In the genomic region with DNA sequence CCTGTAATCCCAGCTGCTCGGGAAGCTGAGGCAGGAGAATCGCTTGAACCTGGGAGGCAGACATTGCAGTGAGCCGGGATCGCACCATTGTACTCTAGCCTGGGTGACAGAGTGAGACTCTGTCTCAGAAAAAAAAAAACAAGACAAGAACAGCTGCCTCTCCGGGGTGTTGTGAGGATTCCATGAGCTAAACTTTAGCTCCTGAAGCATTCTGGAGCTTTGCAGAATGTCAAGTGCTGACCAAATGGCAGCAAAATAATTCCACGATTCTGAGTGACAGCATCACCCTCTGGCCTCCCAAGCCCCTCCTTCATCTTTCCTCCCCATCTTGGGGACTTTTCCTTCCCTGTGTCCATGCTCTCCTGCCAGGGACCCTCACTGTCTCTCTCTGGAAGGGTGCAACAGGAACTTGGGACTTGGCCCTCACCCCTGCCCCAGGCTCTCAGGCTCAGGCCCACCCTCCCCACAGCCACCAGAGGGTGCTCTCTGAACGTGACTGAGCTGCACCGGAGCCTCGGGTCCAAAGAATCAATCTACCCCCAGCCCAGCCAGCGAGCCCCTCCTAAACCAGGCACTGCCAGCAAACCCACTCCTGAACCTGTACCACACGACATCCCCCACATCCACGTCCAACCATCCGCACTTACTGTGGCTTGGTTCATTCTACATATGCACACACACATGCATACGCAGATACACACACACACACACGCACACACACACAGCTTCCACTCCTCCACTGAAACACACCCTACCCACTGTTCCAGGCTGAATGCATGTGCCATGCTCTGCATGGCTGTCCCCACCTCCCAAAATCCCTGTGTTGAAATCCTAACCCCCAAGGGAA, we compare ENCODE assay signal across 9 cellular contexts. TPM values are rescaled to one million over a fixed set of nuclear protein-coding genes. Genes with fewer than 3 reads are reported as not detected.
DNase-seq lines count a peak whose midpoint lies in the region; ATAC-seq lines count a peak whose summit lies in the region.
"Had no signal": no experiment of that assay in that cellular context is flagged by ENCODE, and none has a peak within 500 bp of the region (broad histone marks: within the 10 kb centered on the region; RNA-seq: fewer than 3 reads in every experiment).

No MANE protein-coding gene starts in this region.

- H3K27me3 ChIP-seq in thymus (ENCODE audit: control insufficient read depth, insufficient read depth): no peaks in the 10 kb centered on the region

- peak overlapping the region in 4 of 6 donors; percentile 8 to 88 (median 66) for H3K27ac Mint-ChIP-seq in naive B cell

- peak overlapping the region in 4 of 8 donors; percentile 18 to 59 (median 42) for H3K4me3 Mint-ChIP-seq in naive B cell

- peak in 1 of 2 donors; percentile 73 for ATAC-seq in naive B cell (ENCODE audit: low read depth in 2 of 2)
- ATAC-seq in HG02981 (IDR thresholded peaks at IDR 0.05; ENCODE audit: unreplicated experiment): no peak
- no peak for ATAC-seq in HG03442 (IDR thresholded peaks at IDR 0.05; ENCODE audit: unreplicated experiment)

- WGBS in thymus: 59% methylated on average over 15 of the region's 15 CpGs

- no peaks in the 10 kb centered on the region for H3K27me3 Mint-ChIP-seq in naive B cell

- H3K36me3 Mint-ChIP-seq in naive B cell: no peaks in the 10 kb centered on the region

- peaks cover 3% of the 10 kb centered on the region for H3K4me1 ChIP-seq in thymus (ENCODE audit: control insufficient read depth, insufficient read depth, low read length)

- peaks cover 6 to 12% (median 9%) of the 10 kb centered on the region in 3 donors for H3K4me1 Mint-ChIP-seq in naive B cell

- H3K36me3 ChIP-seq in thymus (ENCODE audit: control insufficient read depth, insufficient read depth): peaks cover 4% of the 10 kb centered on the region

- DNase-seq in COLO668 (lab: John Stamatoyannopoulos, UW; ENCODE audit: unreplicated experiment) (peak; percentile 68), HuH-7.5 (ENCODE audit: low spot score) (peak; percentile 88), dermis microvascular lymphatic vessel endothelial cell (ENCODE audit: low read depth in 2 of 2) (peak; percentile 36 to 64), naive B cell (peak; percentile 36)
- DNase-seq in activated CD4-positive, alpha-beta T cell treated with anti-CD3 and anti-CD28 coated beads for 4 hours: peak; percentile 67 to 73

- peak overlapping the region; percentile 53 for H3K27ac ChIP-seq in thymus (ENCODE audit: low read depth)
- H3K27ac ChIP-seq: SK-N-MC had no signal

- H3K4me3 ChIP-seq in thymus (ENCODE audit: low read length): no peak overlapping the region
- H3K4me3 ChIP-seq: SK-N-MC had no signal

- no peaks in the 10 kb centered on the region for H3K9me3 Mint-ChIP-seq in naive B cell

- H3K9me3 ChIP-seq in thymus (ENCODE audit: control insufficient read depth): peaks cover 1% of the 10 kb centered on the region

RNA-seq across cellular contexts. Expression of a gene that starts 45.7 kb away (rescaled TPM):
- total RNA-seq in dermis microvascular lymphatic vessel endothelial cell: 21.8 and 23.9 TPM in 2 replicates
- 1 to 10 TPM; 1.8 to 3.7 (median 2.9) TPM for polyA plus RNA-seq in naive B cell (ENCODE audit: low read depth in 6 of 6)
- 14.2 TPM for polyA plus RNA-seq in thymus

Comparison
In these comparisons a context has a peak if more than half of its experiments do, and no peak if none do; other contexts are left out.
1. DNase-seq: peak in every context shown above with its lines; median percentile 88 in HuH-7.5; 70 in activated CD4-positive, alpha-beta T cell treated with anti-CD3 and anti-CD28 coated beads for 4 hours; 68 in COLO668; 50 in dermis microvascular lymphatic vessel endothelial cell; 36 in naive B cell.